ENCODE assay signal across 8 cellular contexts in the genomic region with DNA sequence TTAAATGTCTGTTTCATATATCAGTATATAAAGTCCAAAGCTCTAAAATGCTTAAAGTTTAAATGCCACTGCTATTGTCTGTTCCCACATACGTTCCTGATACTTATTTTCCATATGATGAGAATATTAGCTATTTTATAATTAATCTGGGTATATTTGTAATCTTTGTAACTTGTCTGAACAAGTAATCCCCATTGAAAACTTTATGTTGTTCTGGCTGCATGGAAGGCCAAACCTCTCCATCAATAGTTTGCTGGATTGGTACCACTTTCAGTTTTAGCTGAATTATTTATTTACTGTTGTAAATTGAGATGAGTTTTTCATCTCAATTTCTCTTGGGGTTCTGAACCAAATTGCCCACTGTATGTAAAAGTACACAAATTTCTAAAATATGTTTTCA. TPM values are rescaled to one million over a fixed set of nuclear protein-coding genes. Genes with fewer than 3 reads are reported as not detected.
DNase-seq lines count a peak whose midpoint lies in the region; ATAC-seq and TF ChIP-seq lines count a peak whose summit lies in the region.

No MANE protein-coding gene starts in this region.

- H3K27ac ChIP-seq in right atrium auricular region: no peak overlapping the region
- no peak overlapping the region for H3K27ac ChIP-seq in right lobe of liver

- DNase-seq in right atrium auricular region (ENCODE audit: low spot score) (no peak), left ventricle myocardium superior (no peak), astrocyte of the spinal cord (ENCODE audit: low read depth, low spot score) (no peak), right lobe of liver (no peak), amniotic stem cell (lab: John Stamatoyannopoulos, UW) (no peak), HuH-7 (ENCODE audit: low spot score) (no peak), SIG-M5 (lab: John Stamatoyannopoulos, UW) (no peak), NCI-H187 treated with DMSO at 0.1 percent for 48 hours (lab: John Stamatoyannopoulos, UW) (no peak)

- 15% methylated on average over 1 of the region's 1 CpG for WGBS in right lobe of liver (ENCODE audit: insufficient coverage, low coverage, low lambda C conversion rate, missing lambda C conversion rate)

- in situ Hi-C loops in astrocyte of the spinal cord (cut with HindIII; ENCODE audit: low sequenced_read_pairs): no loop called here

- H3K27me3 ChIP-seq in right atrium auricular region (no peaks in the 10 kb centered on the region), right lobe of liver (no peaks in the 10 kb centered on the region)

- TF ChIP-seq CTCF in right atrium auricular region (IDR thresholded peaks at IDR 0.05): no peak
- TF ChIP-seq CTCF in astrocyte of the spinal cord (IDR thresholded peaks at IDR 0.05; ENCODE audit: low read depth, low read length): no peak
- no peak for TF ChIP-seq CTCF in right lobe of liver (IDR thresholded peaks at IDR 0.05)

- H3K36me3 ChIP-seq in right atrium auricular region (no peaks in the 10 kb centered on the region), right lobe of liver (no peaks in the 10 kb centered on the region)

- TF ChIP-seq POLR2A in right lobe of liver (IDR thresholded peaks at IDR 0.05): no peak

- H3K4me1 ChIP-seq in right atrium auricular region (peaks cover 0 to 40% of the 10 kb centered on the region in 2 donors), right lobe of liver (peaks cover 0 to 31% (median 13%) of the 10 kb centered on the region in 4 donors)

- intact Hi-C loops in left ventricle myocardium superior (cut with micrococcal nuclease) (no loop called here), right lobe of liver (cut with DNase I) (no loop called here)

- ATAC-seq in left ventricle myocardium superior: no peak
- ATAC-seq in right lobe of liver: no peak

- peak overlapping the region; percentile 70 to 89 for H3K4me3 ChIP-seq in right atrium auricular region
- peak overlapping the region; percentile 95 for H3K4me3 ChIP-seq in astrocyte of the spinal cord (ENCODE audit: low read depth, low read length)
- peak overlapping the region; percentile 63 to 92 (median 90) for H3K4me3 ChIP-seq in right lobe of liver

- H3K9me3 ChIP-seq in right atrium auricular region (no peaks in the 10 kb centered on the region), right lobe of liver (no peaks in the 10 kb centered on the region)

RNA-seq across cellular contexts. Expression of a gene that starts 1.5 kb away (rescaled TPM):
- total RNA-seq in right atrium auricular region (10 to 100 TPM; 14.5 to 22.8 TPM), left ventricle myocardium superior (33.7 TPM), right lobe of liver (10 to 100 TPM in 3 of 6 experiments, 1 to 10 TPM in 3; 7.9 to 15.6 (median 11.9) TPM)

RNA-seq across cellular contexts. Expression of a gene that starts 1.8 kb away (rescaled TPM):
- total RNA-seq in right atrium auricular region (10 to 100 TPM; 32.7 to 64.3 TPM), left ventricle myocardium superior (49.2 TPM), right lobe of liver (10 to 100 TPM; 18.6 to 61.4 (median 22.9) TPM)
